Comparison of ENCODE assay signal across 9 cellular contexts in the genomic region with DNA sequence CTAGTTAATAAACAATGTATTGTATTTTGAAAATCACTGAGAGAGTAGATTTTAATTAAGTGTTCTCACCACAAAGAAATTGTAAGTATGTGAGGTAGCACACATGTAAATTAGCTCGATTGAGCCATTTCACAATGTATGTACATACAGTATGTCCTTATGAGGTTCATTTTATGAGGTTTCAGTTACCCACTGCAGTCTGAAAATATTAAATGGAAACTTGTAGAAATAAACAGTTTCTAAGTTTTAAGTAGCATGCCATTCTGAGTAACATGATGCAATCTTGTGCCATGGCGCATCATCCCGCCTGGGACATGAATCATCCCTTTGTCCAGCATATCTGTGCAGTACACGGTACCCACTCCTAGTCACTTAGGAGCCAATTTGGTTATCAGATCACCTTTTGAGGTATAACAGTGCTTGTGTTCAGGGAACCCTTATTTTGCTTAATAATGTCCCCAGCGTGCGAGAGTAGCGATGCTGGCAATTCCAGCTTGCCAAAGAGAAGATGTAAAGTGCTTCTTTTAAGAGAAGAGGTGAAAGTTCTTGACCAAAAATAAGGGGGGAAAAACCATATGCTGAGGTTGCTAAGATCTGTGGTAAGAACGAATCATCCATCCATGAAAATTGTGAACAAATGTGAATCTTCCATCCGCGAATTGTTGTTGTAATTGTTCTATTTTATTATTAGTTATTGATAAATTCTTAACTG.
DNase-seq lines count a peak whose midpoint lies in the region; ATAC-seq, FAIRE-seq and TF ChIP-seq lines count a peak whose summit lies in the region.
"Had no signal": no experiment of that assay in that cellular context is flagged by ENCODE, and none has a peak within 500 bp of the region (broad histone marks: within the 10 kb centered on the region; RNA-seq: fewer than 3 reads in every experiment).

No MANE protein-coding gene starts in this region.

- H4K20me1 ChIP-seq in K562 (replicated peaks; ENCODE audit: control insufficient read depth, insufficient read depth, low read length): no peaks in the 10 kb centered on the region
- H4K20me1 ChIP-seq in smooth muscle cell (ENCODE audit: low read depth): no peaks in the 10 kb centered on the region

- no peaks in the 10 kb centered on the region for H3K9me1 ChIP-seq in K562 (ENCODE audit: control insufficient read depth, insufficient read depth, low read length)

- CTCF ChIA-PET in K562 (lab: Yijun Ruan, JAX; ENCODE audit: low intra/inter-chr PET ratio): no interaction called here

- H3F3A ChIP-seq in smooth muscle cell (ENCODE audit: low read depth): peaks cover 6% of the 10 kb centered on the region

- H2AFZ ChIP-seq in K562 (ENCODE audit: low read depth, low read length) (no peak overlapping the region), smooth muscle cell (ENCODE audit: low read depth) (no peak overlapping the region)

- no peak overlapping the region for H3K4me3 ChIP-seq in RWPE2 (ENCODE audit: severe bottlenecking)
- H3K4me3 ChIP-seq in K562: no peak overlapping the region
- H3K4me3 ChIP-seq in smooth muscle cell: no peak overlapping the region
- no peak overlapping the region for H3K4me3 ChIP-seq in tibial artery

- DNase-seq in EL (peak; percentile 91), RWPE2 (ENCODE audit: low spot score) (peak; percentile 84), K562 (ENCODE audit: extremely low read depth in 1 of 4, low spot score in 3 of 4) (peak in 2 of 4 experiments; percentile 17 to 61), smooth muscle cell (lab: John Stamatoyannopoulos, UW; ENCODE audit: unreplicated experiment) (no peak), left lobe of liver (ENCODE audit: low spot score) (no peak), NCI-H2227 (lab: John Stamatoyannopoulos, UW; ENCODE audit: unreplicated experiment) (no peak), tibial artery (no peak), COR-L47 (lab: John Stamatoyannopoulos, UW) (no peak)
- DNase-seq: NCI-H1436 had no signal

- no peaks in the 10 kb centered on the region for H3K27me3 ChIP-seq in RWPE2 (ENCODE audit: insufficient read depth, poor library complexity, severe bottlenecking)
- H3K27me3 ChIP-seq in K562 (ENCODE audit: control insufficient read depth in 2 of 2, insufficient read depth in 2 of 2, low read length in 2 of 2): no peaks in the 10 kb centered on the region
- no peaks in the 10 kb centered on the region for H3K27me3 ChIP-seq in smooth muscle cell (ENCODE audit: low read depth)
- no peaks in the 10 kb centered on the region for H3K27me3 ChIP-seq in tibial artery

- H3K4me2 ChIP-seq in K562 (ENCODE audit: insufficient read depth, low read length) (peak overlapping the region; percentile 34; the same call in 1 of the 2 replicates), smooth muscle cell (no peak overlapping the region)

- peak overlapping the region; percentile 76 for H3K27ac ChIP-seq in RWPE2 (ENCODE audit: poor library complexity, severe bottlenecking)
- H3K27ac ChIP-seq in K562 (ENCODE audit: extremely low read depth, low read depth, low read length): peak overlapping the region; percentile 19
- H3K27ac ChIP-seq in smooth muscle cell (ENCODE audit: low read depth): peak overlapping the region; percentile 61
- no peak overlapping the region for H3K27ac ChIP-seq in tibial artery

- no peak for TF ChIP-seq CTCF in RWPE2 (IDR thresholded peaks at IDR 0.05; ENCODE audit: poor library complexity, severe bottlenecking)
- no peak for TF ChIP-seq CTCF in K562 (IDR thresholded peaks at IDR 0.05 in 2 of 3, conservative IDR thresholded peaks at IDR 0.05 in 1 of 3; ENCODE audit: insufficient read depth in 2 of 3, low read depth in 1 of 3, low read length in 3 of 3)
- no peak for TF ChIP-seq CTCF in smooth muscle cell (IDR thresholded peaks at IDR 0.05; ENCODE audit: borderline replicate concordance, insufficient read depth, poor library complexity, severe bottlenecking)
- TF ChIP-seq CTCF in tibial artery (IDR thresholded peaks at IDR 0.05): no peak

- peak; percentile 59 for FAIRE-seq in K562 (lab: Jason Lieb, UNC)

- 54% methylated on average over 10 of the region's 10 CpGs for WGBS in K562 (ENCODE audit: insufficient coverage, low coverage, missing lambda C conversion rate)
- WGBS in smooth muscle cell (ENCODE audit: low lambda C conversion rate): 80% methylated on average over 10 of the region's 10 CpGs

- intact Hi-C loops in K562 (cut with micrococcal nuclease): no loop called here
- intact Hi-C loops in tibial artery (cut with DNase I; ENCODE audit: low total_unique reads): no loop called here

- peak; percentile 89 for ATAC-seq in RWPE2 (ENCODE audit: low read depth)
- peak; percentile 90 for ATAC-seq in K562
- ATAC-seq in left lobe of liver: no peak

- H3K36me3 ChIP-seq in RWPE2 (ENCODE audit: low read depth) (peaks cover 37% of the 10 kb centered on the region), K562 (ENCODE audit: control insufficient read depth, insufficient read depth, low read length) (no peaks in the 10 kb centered on the region; the same call in 2 of the 3 replicates), smooth muscle cell (ENCODE audit: low read depth) (no peaks in the 10 kb centered on the region), tibial artery (no peaks in the 10 kb centered on the region)

- 0 out of 4 replicates have a peak, but pooled peaks of 1 of the 2 experiments have one; percentile 2 for TF ChIP-seq RAD21 in K562 (CRISPR knock-in tag; conservative IDR thresholded peaks at IDR 0.05 in 1 of 2, IDR thresholded peaks at IDR 0.05 in 1 of 2)

- TF ChIP-seq EP300 in K562 (IDR thresholded peaks at IDR 0.05; ENCODE audit: low read length): peak; percentile 88

- POLR2A ChIA-PET in K562 (lab: Yijun Ruan, JAX): no interaction called here

- H3K79me2 ChIP-seq in K562 (ENCODE audit: control insufficient read depth, insufficient read depth, low read length) (no peaks in the 10 kb centered on the region), smooth muscle cell (ENCODE audit: low read depth) (no peaks in the 10 kb centered on the region)

- no peak for TF ChIP-seq POLR2A in K562 (conservative IDR thresholded peaks at IDR 0.05)

- peaks cover 74% of the 10 kb centered on the region for H3K4me1 ChIP-seq in RWPE2 (ENCODE audit: insufficient read depth, poor library complexity, severe bottlenecking)
- peaks cover 0 to 15% of the 10 kb centered on the region in 2 experiments; a peak in 3 of 5 replicates for H3K4me1 ChIP-seq in K562 (replicated peaks in 1 of 2; ENCODE audit: control insufficient read depth in 2 of 2, insufficient read depth in 2 of 2, low read length in 2 of 2)
- no peaks in the 10 kb centered on the region for H3K4me1 ChIP-seq in smooth muscle cell (ENCODE audit: low read depth)
- H3K4me1 ChIP-seq in tibial artery: peaks cover 0 to 11% (median 9%) of the 10 kb centered on the region in 4 donors

- no peaks in the 10 kb centered on the region for H3K9me3 ChIP-seq in RWPE2 (ENCODE audit: severe bottlenecking)
- no peaks in the 10 kb centered on the region for H3K9me3 ChIP-seq in K562 (replicated peaks; ENCODE audit: control insufficient read depth, insufficient read depth, low read depth, low read length)
- no peaks in the 10 kb centered on the region for H3K9me3 ChIP-seq in smooth muscle cell (replicated peaks; ENCODE audit: low read depth)
- H3K9me3 ChIP-seq in tibial artery: no peaks in the 10 kb centered on the region

- in situ Hi-C loops in K562 (cut with MboI): no loop called here

- BruUV-seq in K562 (replicated peaks; lab: Mats Ljungman, UMichigan): no TSS peak

- H3K9ac ChIP-seq in K562 (ENCODE audit: insufficient read depth in 1 of 2, low read depth in 2 of 2, low read length in 2 of 2) (no peak overlapping the region), smooth muscle cell (ENCODE audit: low read depth) (peak overlapping the region; percentile 49)

TF ChIP-seq in K562, 482 proteins besides CTCF, POLR2A, EP300 and RAD21 (continues in another document):
- TF ChIP-seq E2F6 (IDR thresholded peaks at IDR 0.05; ENCODE audit: borderline replicate concordance in 1 of 2, extremely low read depth in 1 of 2, insufficient read depth in 1 of 2, insufficient read length in 1 of 2, low read depth in 1 of 2, low read length in 1 of 2, poor library complexity in 1 of 2, severe bottlenecking in 1 of 2) (no peak), ZNF79 (CRISPR knock-in tag; IDR thresholded peaks at IDR 0.05; ENCODE audit: low read depth) (no peak), TRIM28 (IDR thresholded peaks at IDR 0.05) (no peak), ZFP1 (CRISPR knock-in tag; IDR thresholded peaks at IDR 0.05) (no peak), SMARCA5 (IDR thresholded peaks at IDR 0.05) (no peak), ZEB2 (IDR thresholded peaks at IDR 0.05) (peak; percentile 97)
- TF ChIP-seq, protein P1, sequence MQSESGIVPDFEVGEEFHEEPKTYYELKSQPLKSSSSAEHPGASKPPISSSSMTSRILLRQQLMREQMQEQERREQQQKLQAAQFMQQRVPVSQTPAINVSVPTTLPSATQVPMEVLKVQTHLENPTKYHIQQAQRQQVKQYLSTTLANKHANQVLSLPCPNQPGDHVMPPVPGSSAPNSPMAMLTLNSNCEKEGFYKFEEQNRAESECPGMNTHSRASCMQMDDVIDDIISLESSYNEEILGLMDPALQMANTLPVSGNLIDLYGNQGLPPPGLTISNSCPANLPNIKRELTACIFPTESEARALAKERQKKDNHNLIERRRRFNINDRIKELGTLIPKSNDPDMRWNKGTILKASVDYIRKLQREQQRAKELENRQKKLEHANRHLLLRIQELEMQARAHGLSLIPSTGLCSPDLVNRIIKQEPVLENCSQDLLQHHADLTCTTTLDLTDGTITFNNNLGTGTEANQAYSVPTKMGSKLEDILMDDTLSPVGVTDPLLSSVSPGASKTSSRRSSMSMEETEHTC (IDR thresholded peaks at IDR 0.05): no peak
- TF ChIP-seq, protein P2, sequence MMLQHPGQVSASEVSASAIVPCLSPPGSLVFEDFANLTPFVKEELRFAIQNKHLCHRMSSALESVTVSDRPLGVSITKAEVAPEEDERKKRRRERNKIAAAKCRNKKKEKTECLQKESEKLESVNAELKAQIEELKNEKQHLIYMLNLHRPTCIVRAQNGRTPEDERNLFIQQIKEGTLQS (IDR thresholded peaks at IDR 0.05): peak; percentile 99
- TF ChIP-seq, protein P2 (CRISPR knock-in tag; conservative IDR thresholded peaks at IDR 0.05): 0 out of 2 replicates have a peak, but pooled peaks have one; percentile 54

Comparison
In these comparisons a context has a peak if more than half of its experiments do, and no peak if none do; other contexts are left out.
1. DNase-seq: peak in EL (single experiment) and RWPE2 (single experiment); none in smooth muscle cell (single experiment), left lobe of liver (single experiment), NCI-H2227 (single experiment), tibial artery (0 of 2) and COR-L47 (single experiment).
2. H3K27ac ChIP-seq: peak in RWPE2 (single experiment), K562 (single experiment) and smooth muscle cell (single experiment); none in tibial artery (0 of 2).